ENCODE assay signal across 32 cellular contexts in the genomic region with DNA sequence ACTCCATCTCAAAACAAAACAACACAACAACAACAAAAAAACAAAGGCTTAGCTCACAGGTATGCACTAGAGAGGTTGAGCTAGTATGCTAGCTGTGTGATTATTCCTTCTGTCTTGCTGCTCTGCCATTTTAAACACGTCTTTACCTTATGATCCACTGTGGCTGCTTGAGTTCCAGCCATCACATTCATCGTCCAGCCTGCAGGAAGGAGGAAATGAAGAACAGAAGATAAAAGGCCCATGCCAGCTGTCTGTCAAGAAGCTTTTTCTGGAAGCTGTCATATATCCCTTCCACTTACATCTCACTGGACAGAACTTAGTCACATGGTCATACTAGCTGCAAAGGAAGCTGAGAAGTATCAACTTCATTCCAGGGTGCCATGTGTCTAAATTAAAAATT. TPM values are rescaled to one million over a fixed set of nuclear protein-coding genes. Genes with fewer than 3 reads are reported as not detected.
"Had no signal": no experiment of that assay in that cellular context is flagged by ENCODE, and none has a peak within 500 bp of the region (broad histone marks: within the 10 kb centered on the region; RNA-seq: fewer than 3 reads in every experiment).

No MANE protein-coding gene starts in this region.

- ATAC-seq: activated T-helper 17 cell treated with anti-CD3 and anti-CD28 coated beads, Interleukin-2, amount 50 U/mL, for 72 hours; effector memory CD8-positive, alpha-beta T cell; foreskin keratinocyte; gastrocnemius medialis; heart left ventricle; T-helper 17 cell had no signal

- H3K9me3 ChIP-seq: esophagus muscularis mucosa, gastrocnemius medialis had no signal

- DNase-seq: activated CD4-positive, alpha-beta memory T cell treated with anti-CD3 and anti-CD28 coated beads, Interleukin-2, amount 10 ng/mL, durations not matched to agents 7 days and 5 days; activated CD4-positive, alpha-beta T cell treated with anti-CD3 and anti-CD28 coated beads for 1 hour; activated CD4-positive, alpha-beta T cell treated with anti-CD3 and anti-CD28 coated beads for 4 hours; activated CD4-positive, alpha-beta T cell treated with anti-CD3 and anti-CD28 coated beads, Interleukin-2, amount 10 ng/mL, durations not matched to agents 7 days and 5 days; activated CD4-positive, alpha-beta T cell treated with anti-CD3 and anti-CD28 coated beads, Interleukin-2, amount 50 U/mL, for 4 hours; activated CD8-positive, alpha-beta memory T cell treated with anti-CD3 and anti-CD28 coated beads, Interleukin-2, amount 50 U/mL, for 48 hours; activated effector memory CD4-positive, alpha-beta T cell treated with Interleukin-2 at 50 U/mL for 16 hours; activated gamma-delta T cell treated with Interleukin-2 at 50 U/mL for 16 hours; activated naive CD4-positive, alpha-beta T cell treated with anti-CD3 and anti-CD28 coated beads, Interleukin-2, amount 50 U/mL, for 16 hours; activated naive CD4-positive, alpha-beta T cell treated with Interleukin-2 at 50 U/mL for 16 hours; activated T-cell treated with anti-CD3 and anti-CD28 coated beads for 4 hours; activated T-cell treated with anti-CD3 and anti-CD28 coated beads, Interleukin-2, amount 50 U/mL, for 24 hours; amniotic stem cell; anterior cingulate cortex; brain microvascular endothelial cell; cortex of kidney; dermis blood vessel endothelial cell; effector CD4-positive, alpha-beta T cell; effector memory CD8-positive, alpha-beta T cell; erythroblast; foreskin keratinocyte; gastrocnemius medialis; glutamatergic neuron; heart left ventricle; T-helper 17 cell; T1000 had no signal

- H3K27me3 ChIP-seq: brain microvascular endothelial cell, esophagus muscularis mucosa, foreskin keratinocyte, gastrocnemius medialis, heart left ventricle had no signal

- H3K27ac ChIP-seq: brain microvascular endothelial cell, esophagus muscularis mucosa, foreskin keratinocyte, gastrocnemius medialis, heart left ventricle had no signal

- H3K4me3 ChIP-seq: esophagus muscularis mucosa, gastrocnemius medialis, heart left ventricle had no signal

- FAIRE-seq: astrocyte, bronchial epithelial cell had no signal

- H3K36me3 ChIP-seq: gastrocnemius medialis had no signal

RNA-seq across cellular contexts. Expression of a gene that starts 27.2 kb away (rescaled TPM):
- total RNA-seq: activated CD4-positive, alpha-beta memory T cell treated with anti-CD3 and anti-CD28 coated beads, Interleukin-2, amount 10 ng/mL, durations not matched to agents 7 days and 5 days; activated CD4-positive, alpha-beta T cell treated with anti-CD3 and anti-CD28 coated beads, Interleukin-2, amount 10 ng/mL, durations not matched to agents 7 days and 5 days; activated T-helper 17 cell treated with anti-CD3 and anti-CD28 coated beads, Interleukin-2, amount 50 U/mL, for 72 hours; astrocyte; cardiac septum; cerebellum; dermis blood vessel endothelial cell; gastrocnemius medialis; heart left ventricle; T-helper 17 cell had no signal
- polyA plus RNA-seq: heart left ventricle had no signal
